In the genomic region with DNA sequence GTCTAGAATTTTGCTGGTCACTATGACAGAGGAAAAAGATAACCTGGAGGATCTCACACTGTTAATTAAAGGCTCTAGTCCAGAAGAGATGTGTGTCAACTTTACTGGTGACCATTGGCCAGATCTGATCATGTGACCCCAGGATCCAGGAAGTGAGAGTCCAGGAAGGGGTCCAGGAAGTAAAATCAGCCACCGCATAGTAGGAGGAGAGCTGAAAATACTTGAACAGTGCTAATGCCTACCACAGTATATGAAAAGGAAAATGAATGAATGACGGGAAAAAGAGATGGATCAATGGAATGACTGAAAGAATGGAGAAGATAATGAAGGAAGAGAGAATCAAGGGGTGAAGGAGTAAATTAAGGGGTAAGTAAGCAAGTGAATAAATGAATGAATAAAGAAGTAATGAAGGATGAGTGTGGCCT, we compare ENCODE assay signal across 35 cellular contexts.
"Had no signal": no experiment of that assay in that cellular context is flagged by ENCODE, and none has a peak within 500 bp of the region (broad histone marks: within the 10 kb centered on the region; RNA-seq: fewer than 3 reads in every experiment).

No MANE protein-coding gene starts in this region.

- H3K4me2 ChIP-seq: hepatocyte, neural progenitor cell, smooth muscle cell had no signal

- H3K27ac Mint-ChIP-seq: activated naive CD4-positive, alpha-beta T cell treated with anti-CD3 and anti-CD28 coated beads, Interleukin-2, amount 10 ng/mL, durations not matched to agents 7 days and 5 days; activated naive CD8-positive, alpha-beta T cell treated with anti-CD3 and anti-CD28 coated beads, Interleukin-2, amount 10 ng/mL, durations not matched to agents 7 days and 5 days; activated T-helper 1 cell treated with anti-CD3 and anti-CD28 coated beads, Interleukin-12 subunit alpha, Interleukin-12 subunit beta, Interleukin-2, Interleukin-4 antibody, amounts not matched to agents 30 ng/mL and 10 ng/mL and 1 ng/mL, durations not matched to agents 14 hours and 24 hours and 36 hours; stimulated activated memory B cell treated with anti-CD40 and anti-IgM and Interleukin-4, amounts not matched to agents 10 μg/mL and 1 μg/mL and 100 μg/mL, for 72 hours; type B pancreatic cell had no signal

- H3K27ac ChIP-seq: ascending aorta, cardiac muscle cell, colonic mucosa, epithelial cell of prostate, esophagus squamous epithelium, hepatocyte, neural progenitor cell, parathyroid adenoma, psoas muscle, right atrium auricular region, uterus had no signal

- H3K36me3 Mint-ChIP-seq: activated naive CD4-positive, alpha-beta T cell treated with anti-CD3 and anti-CD28 coated beads, Interleukin-2, amount 10 ng/mL, durations not matched to agents 7 days and 5 days; activated naive CD8-positive, alpha-beta T cell treated with anti-CD3 and anti-CD28 coated beads, Interleukin-2, amount 10 ng/mL, durations not matched to agents 7 days and 5 days; brain; naive B cell; neural progenitor cell; stimulated activated memory B cell treated with anti-CD40 and anti-IgM and Interleukin-4, amounts not matched to agents 10 μg/mL and 1 μg/mL and 100 μg/mL, for 72 hours; type B pancreatic cell had no signal

- H3K9ac ChIP-seq: neural progenitor cell, parathyroid adenoma had no signal

- H3K79me2 ChIP-seq: hepatocyte, parathyroid adenoma had no signal

- H3K9me3 Mint-ChIP-seq: activated naive CD4-positive, alpha-beta T cell treated with anti-CD3 and anti-CD28 coated beads, Interleukin-2, amount 10 ng/mL, durations not matched to agents 7 days and 5 days; activated naive CD8-positive, alpha-beta T cell treated with anti-CD3 and anti-CD28 coated beads, Interleukin-2, amount 10 ng/mL, durations not matched to agents 7 days and 5 days; activated T-helper 1 cell treated with anti-CD3 and anti-CD28 coated beads, Interleukin-12 subunit alpha, Interleukin-12 subunit beta, Interleukin-2, Interleukin-4 antibody, amounts not matched to agents 30 ng/mL and 10 ng/mL and 1 ng/mL, durations not matched to agents 14 hours and 24 hours and 36 hours; stimulated activated memory B cell treated with anti-CD40 and anti-IgM and Interleukin-4, amounts not matched to agents 10 μg/mL and 1 μg/mL and 100 μg/mL, for 72 hours; stimulated activated naive CD8-positive, alpha-beta T cell treated with anti-CD3 and anti-CD28 coated beads, Interleukin-15, amount 100 ng/mL, for 72 hours; type B pancreatic cell had no signal

- ATAC-seq: left cardiac atrium; psoas muscle; stimulated activated memory B cell treated with anti-CD40 and anti-IgM and Interleukin-4, amounts not matched to agents 10 μg/mL and 1 μg/mL and 100 μg/mL, for 72 hours; stimulated activated naive CD8-positive, alpha-beta T cell treated with anti-CD3 and anti-CD28 coated beads, Interleukin-15, amount 100 ng/mL, for 72 hours had no signal

- H3K9me3 ChIP-seq: ascending aorta, colonic mucosa, esophagus squamous epithelium, psoas muscle, right atrium auricular region, uterus had no signal

- H3K27me3 ChIP-seq: ascending aorta, cardiac muscle cell, colonic mucosa, hepatocyte, neural progenitor cell, right atrium auricular region, uterus had no signal

- H2AFZ ChIP-seq: hepatocyte, neural progenitor cell, parathyroid adenoma had no signal

- H3K27me3 Mint-ChIP-seq: stimulated activated naive CD8-positive, alpha-beta T cell treated with anti-CD3 and anti-CD28 coated beads, Interleukin-15, amount 100 ng/mL, for 72 hours; type B pancreatic cell had no signal

- H3K4me3 Mint-ChIP-seq: activated naive CD4-positive, alpha-beta T cell treated with anti-CD3 and anti-CD28 coated beads, Interleukin-2, amount 10 ng/mL, durations not matched to agents 7 days and 5 days; activated naive CD8-positive, alpha-beta T cell treated with anti-CD3 and anti-CD28 coated beads, Interleukin-2, amount 10 ng/mL, durations not matched to agents 7 days and 5 days; activated T-helper 1 cell treated with anti-CD3 and anti-CD28 coated beads, Interleukin-12 subunit alpha, Interleukin-12 subunit beta, Interleukin-2, Interleukin-4 antibody, amounts not matched to agents 30 ng/mL and 10 ng/mL and 1 ng/mL, durations not matched to agents 14 hours and 24 hours and 36 hours; brain; naive B cell; neural progenitor cell; stimulated activated memory B cell treated with anti-CD40 and anti-IgM and Interleukin-4, amounts not matched to agents 10 μg/mL and 1 μg/mL and 100 μg/mL, for 72 hours; stimulated activated naive CD8-positive, alpha-beta T cell treated with anti-CD3 and anti-CD28 coated beads, Interleukin-15, amount 100 ng/mL, for 72 hours; type B pancreatic cell had no signal

- H3K4me1 ChIP-seq: ascending aorta, colonic mucosa, right atrium auricular region had no signal

- H3K4me1 Mint-ChIP-seq: activated naive CD4-positive, alpha-beta T cell treated with anti-CD3 and anti-CD28 coated beads, Interleukin-2, amount 10 ng/mL, durations not matched to agents 7 days and 5 days; activated naive CD8-positive, alpha-beta T cell treated with anti-CD3 and anti-CD28 coated beads, Interleukin-2, amount 10 ng/mL, durations not matched to agents 7 days and 5 days; naive B cell; stimulated activated memory B cell treated with anti-CD40 and anti-IgM and Interleukin-4, amounts not matched to agents 10 μg/mL and 1 μg/mL and 100 μg/mL, for 72 hours; stimulated activated naive CD8-positive, alpha-beta T cell treated with anti-CD3 and anti-CD28 coated beads, Interleukin-15, amount 100 ng/mL, for 72 hours had no signal

- H3K4me3 ChIP-seq: ascending aorta, cardiac muscle cell, colonic mucosa, esophagus squamous epithelium, hepatocyte, neural progenitor cell, psoas muscle, right atrium auricular region, smooth muscle cell, uterus had no signal

- DNase-seq: activated CD4-positive, alpha-beta T cell treated with anti-CD3 and anti-CD28 coated beads for 48 hours; activated CD4-positive, alpha-beta T cell treated with anti-CD3 and anti-CD28 coated beads, Interleukin-2, amount 50 U/mL, for 48 hours; activated CD4-positive, CD25-positive, alpha-beta regulatory T cell; activated CD8-positive, alpha-beta memory T cell treated with anti-CD3 and anti-CD28 coated beads for 24 hours; activated gamma-delta T cell; activated naive CD4-positive, alpha-beta T cell treated with anti-CD3 and anti-CD28 coated beads, Interleukin-2, amount 10 ng/mL, durations not matched to agents 7 days and 5 days; activated naive CD8-positive, alpha-beta T cell treated with anti-CD3 and anti-CD28 coated beads, Interleukin-2, amount 10 ng/mL, durations not matched to agents 7 days and 5 days; cerebellar nuclear complex; colonic mucosa; effector CD8-positive, alpha-beta T cell; esophagus squamous epithelium; foreskin melanocyte; left cardiac atrium; mammary epithelial cell; naive B cell; occipital lobe; psoas muscle; stimulated activated CD4-positive, alpha-beta T cell treated with anti-CD3 and anti-CD28 coated beads, Interleukin-1b, Interleukin-23, amount 100 ng/mL, for 48 hours; stimulated activated CD4-positive, alpha-beta T cell treated with anti-CD3 and anti-CD28 coated beads, Interleukin-4, amount 100 ng/mL, for 4 hours; stimulated activated CD8-positive, alpha-beta memory T cell treated with anti-CD3 and anti-CD28 coated beads, Interleukin-4, amount 100 ng/mL, for 48 hours; stimulated activated naive CD8-positive, alpha-beta T cell treated with anti-CD3 and anti-CD28 coated beads, Interleukin-15, amount 100 ng/mL, for 72 hours; substantia nigra; uterus had no signal

- H3K36me3 ChIP-seq: ascending aorta, cardiac muscle cell, colonic mucosa, esophagus squamous epithelium, neural progenitor cell, right atrium auricular region, uterus had no signal
